23 cellular contexts compared by ENCODE assay signal in genomic region chr10:44806895-44807294, GRCh38.
"Had no signal": no experiment of that assay in that cellular context is flagged by ENCODE, and none has a peak within 500 bp of the region (broad histone marks: within the 10 kb centered on the region; RNA-seq: fewer than 3 reads in every experiment).

No MANE protein-coding gene starts in this region.

- H3K4me1 Mint-ChIP-seq: activated B cell treated with CpG ODN at 0.5 μM for 24 hours; activated CD4-positive, alpha-beta T cell treated with anti-CD3 and anti-CD28 coated beads for 36 hours; memory B cell; stimulated activated naive B cell treated with anti-CD40 and anti-IgM and Interleukin-4, amounts not matched to agents 10 μg/mL and 1 μg/mL and 100 μg/mL, for 72 hours had no signal

- H3K4me3 ChIP-seq: sigmoid colon, transverse colon, uterus had no signal

- DNase-seq: activated B cell treated with CpG ODN at 0.5 μM for 24 hours; activated CD4-positive, alpha-beta T cell treated with anti-CD3 and anti-CD28 coated beads for 36 hours; activated CD4-positive, alpha-beta T cell treated with anti-CD3 and anti-CD28 coated beads, Interleukin-2, amount 50 U/mL, for 4 hours; activated CD8-positive, alpha-beta memory T cell treated with anti-CD3 and anti-CD28 coated beads for 24 hours; activated CD8-positive, alpha-beta memory T cell treated with anti-CD3 and anti-CD28 coated beads, Interleukin-2, amount 50 U/mL, for 4 hours; activated naive CD4-positive, alpha-beta T cell; activated T-cell treated with anti-CD3 and anti-CD28 coated beads, Interleukin-2, amount 50 U/mL, for 24 hours; amniotic stem cell; cortex of kidney; glutamatergic neuron; hippocampal formation; nephron progenitor cell; sigmoid colon; stimulated activated CD4-positive, alpha-beta T cell treated with anti-CD3 and anti-CD28 coated beads, Interleukin-2, amount 100 ng/mL, for 48 hours; stimulated activated CD8-positive, alpha-beta memory T cell treated with anti-CD3 and anti-CD28 coated beads, Interleukin-4, amount 100 ng/mL, for 48 hours; stimulated activated naive B cell treated with anti-CD40 and anti-IgM and Interleukin-4, amounts not matched to agents 10 μg/mL and 1 μg/mL and 100 μg/mL, for 72 hours; transverse colon; uterus had no signal

- H3K27ac Mint-ChIP-seq: activated B cell treated with CpG ODN at 0.5 μM for 24 hours; activated CD4-positive, alpha-beta T cell treated with anti-CD3 and anti-CD28 coated beads for 36 hours; activated naive CD8-positive, alpha-beta T cell; activated T-cell treated with anti-CD3 and anti-CD28 coated beads, Interleukin-2, amount 50 U/mL, for 24 hours; activated T-helper 2 cell treated with anti-CD3 and anti-CD28 coated beads, Interferon-gamma antibody, Interleukin-2, Interleukin-4, amounts not matched to agents 10 μg/mL and 5 μg/mL and 100 μg/mL, durations not matched to agents 14 hours and 24 hours and 36 hours; memory B cell; nephron progenitor cell; stimulated activated naive B cell treated with anti-CD40 and anti-IgM and Interleukin-4, amounts not matched to agents 10 μg/mL and 1 μg/mL and 100 μg/mL, for 72 hours; T-helper 1 cell treated with Interleukin-12 subunit alpha and Interleukin-12 subunit beta and Interleukin-4 antibody, amounts not matched to agents 30 μg/mL and 1 μg/mL, for 36 hours had no signal

- H3K9me3 Mint-ChIP-seq: activated B cell treated with CpG ODN at 0.5 μM for 24 hours; activated T-cell treated with anti-CD3 and anti-CD28 coated beads, Interleukin-2, amount 50 U/mL, for 24 hours; activated T-helper 2 cell treated with anti-CD3 and anti-CD28 coated beads, Interferon-gamma antibody, Interleukin-2, Interleukin-4, amounts not matched to agents 10 μg/mL and 5 μg/mL and 100 μg/mL, durations not matched to agents 14 hours and 24 hours and 36 hours; nephron progenitor cell; T-helper 1 cell treated with Interleukin-12 subunit alpha and Interleukin-12 subunit beta and Interleukin-4 antibody, amounts not matched to agents 30 μg/mL and 1 μg/mL, for 36 hours had no signal

- ATAC-seq: activated CD4-positive, alpha-beta T cell treated with anti-CD3 and anti-CD28 coated beads for 36 hours; stimulated activated naive B cell treated with anti-CD40 and anti-IgM and Interleukin-4, amounts not matched to agents 10 μg/mL and 1 μg/mL and 100 μg/mL, for 72 hours had no signal

- H3K27ac ChIP-seq: epithelial cell of prostate, sigmoid colon, transverse colon, uterus had no signal

- H3K36me3 ChIP-seq: sigmoid colon, transverse colon, uterus had no signal

- H3K36me3 Mint-ChIP-seq: activated naive CD8-positive, alpha-beta T cell; memory B cell; stimulated activated naive B cell treated with anti-CD40 and anti-IgM and Interleukin-4, amounts not matched to agents 10 μg/mL and 1 μg/mL and 100 μg/mL, for 72 hours had no signal

- H3K27me3 ChIP-seq: sigmoid colon, transverse colon, uterus had no signal

- H3K9me3 ChIP-seq: sigmoid colon, transverse colon, uterus had no signal

- H3K4me3 Mint-ChIP-seq: activated B cell treated with CpG ODN at 0.5 μM for 24 hours; activated CD4-positive, alpha-beta T cell treated with anti-CD3 and anti-CD28 coated beads for 36 hours; activated naive CD8-positive, alpha-beta T cell; activated T-cell treated with anti-CD3 and anti-CD28 coated beads, Interleukin-2, amount 50 U/mL, for 24 hours; memory B cell; nephron progenitor cell; stimulated activated naive B cell treated with anti-CD40 and anti-IgM and Interleukin-4, amounts not matched to agents 10 μg/mL and 1 μg/mL and 100 μg/mL, for 72 hours; T-helper 1 cell treated with Interleukin-12 subunit alpha and Interleukin-12 subunit beta and Interleukin-4 antibody, amounts not matched to agents 30 μg/mL and 1 μg/mL, for 36 hours had no signal
